Comparison of ENCODE assay signal across 24 cellular contexts in the genomic region with DNA sequence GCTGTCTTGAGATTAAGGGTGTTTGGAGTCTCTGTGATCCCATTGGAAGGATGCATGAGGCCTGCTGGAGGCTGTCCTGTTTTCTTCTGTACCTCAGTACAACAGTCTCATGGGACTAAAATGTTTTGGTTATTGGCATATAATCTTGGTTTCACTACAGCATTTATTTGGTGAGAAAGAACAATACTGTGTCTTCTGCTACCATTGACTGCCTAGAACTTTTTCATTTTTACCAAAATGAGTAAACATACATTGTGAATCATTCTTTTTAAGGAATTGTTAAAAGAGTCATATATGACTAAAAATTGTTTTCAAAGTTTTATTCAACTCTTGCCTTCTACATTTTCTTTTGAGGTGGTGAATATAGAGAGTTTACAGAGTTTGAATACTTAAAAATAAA.
DNase-seq lines count a peak whose midpoint lies in the region; ATAC-seq, FAIRE-seq and TF ChIP-seq lines count a peak whose summit lies in the region.
"Had no signal": no experiment of that assay in that cellular context is flagged by ENCODE, and none has a peak within 500 bp of the region (broad histone marks: within the 10 kb centered on the region; RNA-seq: fewer than 3 reads in every experiment).

No MANE protein-coding gene starts in this region.

- FAIRE-seq in D721Med (lab: Jason Lieb, UNC): peak; percentile 44
- FAIRE-seq: A549, GM12878, GM12892, GM18507 had no signal

- no peaks in the 10 kb centered on the region for H3K9me3 Mint-ChIP-seq in activated T-helper 17 cell treated with anti-CD3 and anti-CD28 coated beads, Interleukin-2, amount 50 U/mL, for 72 hours
- peaks cover 3% of the 10 kb centered on the region for H3K9me3 Mint-ChIP-seq in stimulated activated effector memory CD8-positive, alpha-beta T cell treated with anti-CD3 and anti-CD28 coated beads, Interleukin-12 subunit alpha, Interleukin-12 subunit beta, amount 100 ng/mL, for 72 hours
- H3K9me3 Mint-ChIP-seq: CD8-positive, alpha-beta T cell had no signal

- TF ChIP-seq CTCF in D721Med (IDR thresholded peaks at IDR 0.05; ENCODE audit: insufficient read depth, missing control alignments): no peak

- no peaks in the 10 kb centered on the region for H3K27me3 Mint-ChIP-seq in activated T-helper 17 cell treated with anti-CD3 and anti-CD28 coated beads, Interleukin-2, amount 50 U/mL, for 72 hours
- H3K27me3 Mint-ChIP-seq: B cell; CD4-positive, alpha-beta T cell had no signal

- H3K36me3 Mint-ChIP-seq in activated T-helper 17 cell treated with anti-CD3 and anti-CD28 coated beads, Interleukin-2, amount 50 U/mL, for 72 hours (ENCODE audit: low read depth): no peaks in the 10 kb centered on the region
- H3K36me3 Mint-ChIP-seq in stimulated activated effector memory CD8-positive, alpha-beta T cell treated with anti-CD3 and anti-CD28 coated beads, Interleukin-12 subunit alpha, Interleukin-12 subunit beta, amount 100 ng/mL, for 72 hours: no peaks in the 10 kb centered on the region
- H3K36me3 Mint-ChIP-seq: CD8-positive, alpha-beta T cell had no signal

- H3K27ac Mint-ChIP-seq in activated T-helper 17 cell treated with anti-CD3 and anti-CD28 coated beads, Interleukin-2, amount 50 U/mL, for 72 hours: no peak overlapping the region
- H3K27ac Mint-ChIP-seq in stimulated activated effector memory CD8-positive, alpha-beta T cell treated with anti-CD3 and anti-CD28 coated beads, Interleukin-12 subunit alpha, Interleukin-12 subunit beta, amount 100 ng/mL, for 72 hours: no peak overlapping the region
- H3K27ac Mint-ChIP-seq: B cell; CD4-positive, alpha-beta T cell; CD8-positive, alpha-beta T cell had no signal

- ATAC-seq in activated T-helper 17 cell treated with anti-CD3 and anti-CD28 coated beads, Interleukin-2, amount 50 U/mL, for 72 hours (replicated peaks): peak; percentile 26
- peak; percentile 72 for ATAC-seq in stimulated activated effector memory CD8-positive, alpha-beta T cell treated with anti-CD3 and anti-CD28 coated beads, Interleukin-12 subunit alpha, Interleukin-12 subunit beta, amount 100 ng/mL, for 72 hours
- ATAC-seq in HG02588 (IDR thresholded peaks at IDR 0.05; ENCODE audit: unreplicated experiment): no peak
- no peak for ATAC-seq in HG03442 (IDR thresholded peaks at IDR 0.05; ENCODE audit: unreplicated experiment)
- ATAC-seq: A549; CD8-positive, alpha-beta T cell; GM12878 had no signal

- no peak overlapping the region for H3K4me3 Mint-ChIP-seq in activated T-helper 17 cell treated with anti-CD3 and anti-CD28 coated beads, Interleukin-2, amount 50 U/mL, for 72 hours
- no peak overlapping the region for H3K4me3 Mint-ChIP-seq in stimulated activated effector memory CD8-positive, alpha-beta T cell treated with anti-CD3 and anti-CD28 coated beads, Interleukin-12 subunit alpha, Interleukin-12 subunit beta, amount 100 ng/mL, for 72 hours
- H3K4me3 Mint-ChIP-seq: B cell; CD4-positive, alpha-beta T cell; CD8-positive, alpha-beta T cell had no signal

- no peaks in the 10 kb centered on the region for H3K4me1 Mint-ChIP-seq in activated T-helper 17 cell treated with anti-CD3 and anti-CD28 coated beads, Interleukin-2, amount 50 U/mL, for 72 hours
- no peaks in the 10 kb centered on the region for H3K4me1 Mint-ChIP-seq in stimulated activated effector memory CD8-positive, alpha-beta T cell treated with anti-CD3 and anti-CD28 coated beads, Interleukin-12 subunit alpha, Interleukin-12 subunit beta, amount 100 ng/mL, for 72 hours
- H3K4me1 Mint-ChIP-seq: B cell had no signal

- peak; percentile 69 for DNase-seq in NCI-H82 (lab: John Stamatoyannopoulos, UW)
- DNase-seq in NCI-H82 treated with DMSO at 0.1 percent for 48 hours (lab: John Stamatoyannopoulos, UW; ENCODE audit: unreplicated experiment): no peak
- no peak for DNase-seq in D721Med (ENCODE audit: insufficient read length, low spot score)
- DNase-seq in stimulated activated effector memory CD8-positive, alpha-beta T cell treated with anti-CD3 and anti-CD28 coated beads, Interleukin-12 subunit alpha, Interleukin-12 subunit beta, amount 100 ng/mL, for 72 hours (ENCODE audit: low spot score in 2 of 2): no peak
- DNase-seq: AML-193; Caco-2; Calu3; CD4-positive, alpha-beta T cell; CD8-positive, alpha-beta T cell; DMS 273 treated with DMSO at 0.1 percent for 48 hours; DMS153; DMS53; DMS79; DND-41; EL; GDM1 had no signal

Comparison
In these comparisons a context has a peak if more than half of its experiments do, and no peak if none do; other contexts are left out.
1. ATAC-seq: peak in activated T-helper 17 cell treated with anti-CD3 and anti-CD28 coated beads, Interleukin-2, amount 50 U/mL, for 72 hours (single experiment) and stimulated activated effector memory CD8-positive, alpha-beta T cell treated with anti-CD3 and anti-CD28 coated beads, Interleukin-12 subunit alpha, Interleukin-12 subunit beta, amount 100 ng/mL, for 72 hours (single experiment); none in HG02588 (single experiment) and HG03442 (single experiment).